In genomic region chr3:47485812-47486211, GRCh38 we compare ENCODE assay signal across 19 cellular contexts.
"Had no signal": no experiment of that assay in that cellular context is flagged by ENCODE, and none has a peak within 500 bp of the region (broad histone marks: within the 10 kb centered on the region; RNA-seq: fewer than 3 reads in every experiment).

No MANE protein-coding gene starts in this region.

- H3K9me3 Mint-ChIP-seq: activated CD4-positive, alpha-beta T cell treated with anti-CD3 and anti-CD28 coated beads, Interleukin-2, amount 10 ng/mL, durations not matched to agents 24 days and 14 days; central memory CD8-positive, alpha-beta T cell; naive thymus-derived CD4-positive, alpha-beta T cell; stimulated activated memory B cell treated with anti-CD40 and anti-IgM and Interleukin-4, amounts not matched to agents 10 μg/mL and 1 μg/mL and 100 μg/mL, for 72 hours had no signal

- H2AFZ ChIP-seq: parathyroid adenoma had no signal

- H3K9me3 ChIP-seq: mucosa of descending colon, tibial artery, uterus had no signal

- H3K4me1 ChIP-seq: parathyroid adenoma, tibial artery, uterus had no signal

- ATAC-seq: activated CD8-positive, alpha-beta T cell treated with anti-CD3 and anti-CD28 coated beads, Interleukin-2, amount 10 ng/mL, durations not matched to agents 7 days and 5 days; mucosa of descending colon; naive thymus-derived CD4-positive, alpha-beta T cell; stimulated activated memory B cell treated with anti-CD40 and anti-IgM and Interleukin-4, amounts not matched to agents 10 μg/mL and 1 μg/mL and 100 μg/mL, for 72 hours had no signal

- H3K27me3 ChIP-seq: tibial artery, uterus had no signal

- H3K4me1 Mint-ChIP-seq: activated CD4-positive, alpha-beta T cell treated with anti-CD3 and anti-CD28 coated beads, Interleukin-2, amount 10 ng/mL, durations not matched to agents 24 days and 14 days; central memory CD8-positive, alpha-beta T cell; naive thymus-derived CD4-positive, alpha-beta T cell; stimulated activated memory B cell treated with anti-CD40 and anti-IgM and Interleukin-4, amounts not matched to agents 10 μg/mL and 1 μg/mL and 100 μg/mL, for 72 hours had no signal

- DNase-seq: activated CD4-positive, alpha-beta T cell treated with anti-CD3 and anti-CD28 coated beads, Interleukin-2, amount 10 ng/mL, durations not matched to agents 24 days and 14 days; activated CD4-positive, CD25-positive, alpha-beta regulatory T cell; activated CD8-positive, alpha-beta memory T cell treated with anti-CD3 and anti-CD28 coated beads, Interleukin-2, amount 50 U/mL, for 4 hours; activated CD8-positive, alpha-beta T cell treated with anti-CD3 and anti-CD28 coated beads, Interleukin-2, amount 10 ng/mL, durations not matched to agents 7 days and 5 days; activated effector memory CD4-positive, alpha-beta T cell treated with anti-CD3 and anti-CD28 coated beads, Interleukin-2, amount 50 U/mL, for 16 hours; activated T-cell treated with anti-CD3 and anti-CD28 coated beads, Interleukin-2, amount 50 U/mL, for 48 hours; cortex of kidney; effector CD8-positive, alpha-beta T cell; islet precursor cell; mucosa of descending colon; naive thymus-derived CD4-positive, alpha-beta T cell; stimulated activated CD4-positive, alpha-beta T cell treated with anti-CD3 and anti-CD28 coated beads, Interleukin-2, amount 100 ng/mL, for 48 hours; tibial artery; uterus had no signal

- H3K9ac ChIP-seq: parathyroid adenoma had no signal

- H3K27ac ChIP-seq: parathyroid adenoma, tibial artery, uterus had no signal

- H3K4me3 Mint-ChIP-seq: activated CD4-positive, alpha-beta T cell treated with anti-CD3 and anti-CD28 coated beads, Interleukin-2, amount 10 ng/mL, durations not matched to agents 24 days and 14 days; activated CD8-positive, alpha-beta T cell treated with anti-CD3 and anti-CD28 coated beads, Interleukin-2, amount 10 ng/mL, durations not matched to agents 7 days and 5 days; activated naive CD8-positive, alpha-beta T cell; central memory CD8-positive, alpha-beta T cell; naive thymus-derived CD4-positive, alpha-beta T cell; stimulated activated memory B cell treated with anti-CD40 and anti-IgM and Interleukin-4, amounts not matched to agents 10 μg/mL and 1 μg/mL and 100 μg/mL, for 72 hours had no signal

- H3K36me3 ChIP-seq: uterus had no signal

- H3K4me3 ChIP-seq: mucosa of descending colon, tibial artery, uterus had no signal

- H3K27ac Mint-ChIP-seq: activated CD4-positive, alpha-beta T cell treated with anti-CD3 and anti-CD28 coated beads, Interleukin-2, amount 10 ng/mL, durations not matched to agents 24 days and 14 days; activated CD8-positive, alpha-beta T cell treated with anti-CD3 and anti-CD28 coated beads, Interleukin-2, amount 10 ng/mL, durations not matched to agents 7 days and 5 days; activated naive CD8-positive, alpha-beta T cell; brain; naive thymus-derived CD4-positive, alpha-beta T cell; stimulated activated memory B cell treated with anti-CD40 and anti-IgM and Interleukin-4, amounts not matched to agents 10 μg/mL and 1 μg/mL and 100 μg/mL, for 72 hours had no signal

- H3K27me3 Mint-ChIP-seq: activated CD4-positive, alpha-beta T cell treated with anti-CD3 and anti-CD28 coated beads, Interleukin-2, amount 10 ng/mL, durations not matched to agents 24 days and 14 days; activated naive CD8-positive, alpha-beta T cell; central memory CD8-positive, alpha-beta T cell; naive thymus-derived CD4-positive, alpha-beta T cell; stimulated activated memory B cell treated with anti-CD40 and anti-IgM and Interleukin-4, amounts not matched to agents 10 μg/mL and 1 μg/mL and 100 μg/mL, for 72 hours had no signal
